Comparison of ENCODE assay signal across 9 cellular contexts in the genomic region with DNA sequence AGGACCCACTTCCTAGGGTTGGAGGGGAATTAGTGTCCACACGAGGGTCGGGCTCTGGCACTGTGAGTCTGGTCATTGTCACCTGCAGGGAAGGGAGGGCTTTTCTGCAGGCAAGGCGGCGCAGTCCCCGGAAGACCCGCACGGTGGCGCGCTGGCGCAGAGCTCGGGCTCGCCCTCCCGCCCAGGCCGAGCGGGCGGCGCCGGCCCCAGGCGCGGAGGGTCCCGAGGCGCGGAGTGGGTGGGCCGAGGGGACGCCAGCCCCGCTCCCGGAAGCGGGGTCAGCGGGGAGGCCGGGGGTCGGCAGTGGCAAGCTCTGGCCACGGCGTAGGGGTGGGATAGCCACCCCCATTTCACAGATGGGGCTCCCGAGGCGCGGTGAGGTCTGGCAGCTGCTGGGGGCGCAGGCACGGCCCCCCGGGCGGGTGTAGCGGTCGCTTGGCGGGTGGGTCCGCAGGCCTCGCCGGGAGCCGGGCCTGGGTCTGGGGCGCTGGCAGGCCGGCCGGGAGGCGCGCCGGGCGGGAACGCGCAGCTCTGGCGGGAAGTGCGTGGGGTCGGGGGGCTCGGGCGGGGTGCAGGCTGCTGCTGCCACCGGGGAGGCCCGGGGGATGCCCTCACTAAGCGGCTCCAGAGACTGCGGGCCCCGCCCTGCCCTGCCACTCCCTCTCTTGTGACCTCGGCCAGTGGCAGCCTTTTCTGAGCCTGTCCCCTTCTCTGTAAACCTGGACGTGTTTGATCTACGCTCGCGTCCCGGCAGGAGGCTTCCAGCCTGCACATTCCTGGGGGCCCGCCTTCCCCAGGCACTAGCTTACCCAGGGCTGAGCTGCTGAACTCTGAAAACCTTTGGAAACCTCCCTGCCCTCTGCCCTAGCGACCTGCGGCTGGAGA. TPM values are rescaled to one million over a fixed set of nuclear protein-coding genes. Genes with fewer than 3 reads are reported as not detected.
A peak's percentile ranks its signal among the peaks of the same experiment; 100 is the strongest.
DNase-seq lines count a peak whose midpoint lies in the region; ATAC-seq and TF ChIP-seq lines count a peak whose summit lies in the region.
"Had no signal": no experiment of that assay in that cellular context is flagged by ENCODE, and none has a peak within 500 bp of the region (broad histone marks: within the 10 kb centered on the region; RNA-seq: fewer than 3 reads in every experiment).

No MANE protein-coding gene starts in this region.

- no peaks in the 10 kb centered on the region for H3K9me3 ChIP-seq in left lung

- H3K27me3 ChIP-seq in left lung: peaks cover 0 to 45% of the 10 kb centered on the region in 2 donors

- H3K4me1 ChIP-seq in left lung: peaks cover 0 to 33% of the 10 kb centered on the region in 2 donors

- TF ChIP-seq POLR2A in NB4 (IDR thresholded peaks at IDR 0.05; ENCODE audit: extremely low read depth, insufficient read length): no peak

- no peaks in the 10 kb centered on the region for H3K36me3 ChIP-seq in left lung

- H3K9me3 Mint-ChIP-seq in chondrocyte (ENCODE audit: low read depth): no peaks in the 10 kb centered on the region

- intact Hi-C loops in left lung (cut with DNase I): loop anchor here in 1 of 2 donors (5.0 kb wide), 1 partner anchor 157 kb away; no protein-coding TSS in a partner anchor

- peak overlapping the region; percentile 62 for H3K4me3 Mint-ChIP-seq in chondrocyte (ENCODE audit: unreplicated experiment)

- peaks cover 3% of the 10 kb centered on the region for H3K27me3 Mint-ChIP-seq in chondrocyte (ENCODE audit: low read depth)

- H3K4me1 Mint-ChIP-seq in chondrocyte (ENCODE audit: low read depth): peaks cover 2% of the 10 kb centered on the region
- H3K4me1 Mint-ChIP-seq: IgD-negative memory B cell had no signal

- H3K4me3 ChIP-seq in NB4 (ENCODE audit: low read depth, low read length) (no peak overlapping the region), left lung (peak overlapping the region; percentile 40 to 43)

- no peak overlapping the region for H3K27ac Mint-ChIP-seq in chondrocyte (ENCODE audit: unreplicated experiment)
- H3K27ac Mint-ChIP-seq: IgD-negative memory B cell had no signal

- ATAC-seq in GM21423 (IDR thresholded peaks at IDR 0.05; ENCODE audit: unreplicated experiment) (peak; percentile 66), left lung (peak; percentile 88)

- H3K27ac ChIP-seq in C4-2B (peak overlapping the region; percentile 24; the same call in 1 of the 2 replicates), left lung (no peak overlapping the region)

- DNase-seq in NB4 (ENCODE audit: low read depth): peak; percentile 43
- DNase-seq in activated CD4-positive, alpha-beta T cell treated with anti-CD3 and anti-CD28 coated beads for 24 hours (ENCODE audit: low read depth in 2 of 2): peak; percentile 59 to 70
- peak; percentile 82 for DNase-seq in chondrocyte (ENCODE audit: low spot score)
- DNase-seq in left lung: peak; percentile 52 to 90
- DNase-seq in stimulated activated CD4-positive, alpha-beta T cell treated with anti-CD3 and anti-CD28 coated beads, Interleukin-4, amount 100 ng/mL, for 48 hours (ENCODE audit: low read depth in 2 of 2): peak; percentile 66 to 82
- DNase-seq in cortex of kidney (lab: John Stamatoyannopoulos, UW): no peak

- TF ChIP-seq CTCF in C4-2B (conservative IDR thresholded peaks at IDR 0.05): peak; percentile 98
- peak; percentile 54 for TF ChIP-seq CTCF in NB4 (IDR thresholded peaks at IDR 0.05; ENCODE audit: low read depth, low read length)
- TF ChIP-seq CTCF in chondrocyte (IDR thresholded peaks at IDR 0.05): peak; percentile 94
- peak; percentile 86 to 91 for TF ChIP-seq CTCF in left lung (IDR thresholded peaks at IDR 0.05)

- H3K36me3 Mint-ChIP-seq in chondrocyte (ENCODE audit: low read depth): no peaks in the 10 kb centered on the region
- H3K36me3 Mint-ChIP-seq: IgD-negative memory B cell had no signal

RNA-seq across cellular contexts. Expression of gene CYP46A1, which starts 46.1 kb away (rescaled TPM):
- total RNA-seq in chondrocyte (0.72 to 2.8 TPM (median 1.2 TPM) in 3 replicates), left lung (1 to 10 TPM; 1.2 to 1.5 TPM)
